ENCODE assay signal across 8 cellular contexts in the genomic region with DNA sequence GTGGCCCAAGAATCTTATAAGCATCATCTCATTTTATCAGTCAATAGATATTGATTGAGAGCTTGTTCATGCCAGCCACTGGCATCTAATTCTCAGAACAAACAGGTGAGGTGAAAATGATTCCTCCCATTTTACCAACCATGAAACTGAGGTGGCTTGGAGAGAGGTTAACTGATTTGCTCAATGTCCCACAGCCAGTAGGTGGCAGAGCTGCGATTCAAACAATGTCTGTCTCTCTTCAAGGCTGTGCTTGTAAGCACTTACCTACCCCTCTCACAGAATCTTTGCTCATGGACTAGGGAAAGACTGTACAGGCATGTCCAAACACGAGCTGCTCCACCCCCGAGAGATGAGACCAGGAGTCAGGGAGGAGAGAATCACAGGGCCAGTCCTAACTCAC. TPM values are rescaled to one million over a fixed set of nuclear protein-coding genes. Genes with fewer than 3 reads are reported as not detected.
DNase-seq lines count a peak whose midpoint lies in the region; ATAC-seq and TF ChIP-seq lines count a peak whose summit lies in the region.

No MANE protein-coding gene starts in this region.

- no peaks in the 10 kb centered on the region for H3K4me1 ChIP-seq in mucosa of descending colon (ENCODE audit: low read depth)

- no peaks in the 10 kb centered on the region for H3K4me1 Mint-ChIP-seq in activated T-cell treated with anti-CD3 and anti-CD28 coated beads, Interleukin-2, amount 50 U/mL, for 72 hours (ENCODE audit: low read depth)
- H3K4me1 Mint-ChIP-seq in activated T-cell treated with anti-CD3 and anti-CD28 coated beads, Interleukin-2, amount 50 U/mL, for 24 hours (ENCODE audit: low read depth): no peaks in the 10 kb centered on the region
- H3K4me1 Mint-ChIP-seq in activated naive CD8-positive, alpha-beta T cell treated with anti-CD3 and anti-CD28 coated beads, Interleukin-2, amount 50 U/mL, for 24 hours: no peaks in the 10 kb centered on the region
- no peaks in the 10 kb centered on the region for H3K4me1 Mint-ChIP-seq in mesothelial cell of epicardium

- H3K36me3 Mint-ChIP-seq in activated T-cell treated with anti-CD3 and anti-CD28 coated beads, Interleukin-2, amount 50 U/mL, for 72 hours (ENCODE audit: insufficient read depth in 2 of 2): no peaks in the 10 kb centered on the region
- no peaks in the 10 kb centered on the region for H3K36me3 Mint-ChIP-seq in activated T-cell treated with anti-CD3 and anti-CD28 coated beads, Interleukin-2, amount 50 U/mL, for 24 hours (ENCODE audit: low read depth)
- H3K36me3 Mint-ChIP-seq in activated naive CD8-positive, alpha-beta T cell treated with anti-CD3 and anti-CD28 coated beads, Interleukin-2, amount 50 U/mL, for 24 hours (ENCODE audit: low read depth): no peaks in the 10 kb centered on the region
- H3K36me3 Mint-ChIP-seq in mesothelial cell of epicardium: no peaks in the 10 kb centered on the region

- no peak overlapping the region for H3K4me3 ChIP-seq in Jurkat, Clone E6-1 (ENCODE audit: low read length)
- H3K4me3 ChIP-seq in mucosa of descending colon: no peak overlapping the region

- ATAC-seq in activated T-cell treated with anti-CD3 and anti-CD28 coated beads, Interleukin-2, amount 50 U/mL, for 72 hours (replicated peaks in 1 of 2): peak; percentile 36 to 44
- ATAC-seq in activated naive CD8-positive, alpha-beta T cell treated with anti-CD3 and anti-CD28 coated beads, Interleukin-2, amount 50 U/mL, for 24 hours: peak; percentile 46
- ATAC-seq in mucosa of descending colon (peak; percentile 66), HG03108 (IDR thresholded peaks at IDR 0.05; ENCODE audit: unreplicated experiment) (no peak)

- no peak overlapping the region for H3K27ac Mint-ChIP-seq in activated T-cell treated with anti-CD3 and anti-CD28 coated beads, Interleukin-2, amount 50 U/mL, for 72 hours
- H3K27ac Mint-ChIP-seq in activated T-cell treated with anti-CD3 and anti-CD28 coated beads, Interleukin-2, amount 50 U/mL, for 24 hours: no peak overlapping the region
- H3K27ac Mint-ChIP-seq in activated naive CD8-positive, alpha-beta T cell treated with anti-CD3 and anti-CD28 coated beads, Interleukin-2, amount 50 U/mL, for 24 hours: no peak overlapping the region
- H3K27ac Mint-ChIP-seq in mesothelial cell of epicardium: no peak overlapping the region

- no peaks in the 10 kb centered on the region for H3K9me3 ChIP-seq in mucosa of descending colon

- H3K9me3 Mint-ChIP-seq in activated T-cell treated with anti-CD3 and anti-CD28 coated beads, Interleukin-2, amount 50 U/mL, for 72 hours: no peaks in the 10 kb centered on the region
- H3K9me3 Mint-ChIP-seq in activated T-cell treated with anti-CD3 and anti-CD28 coated beads, Interleukin-2, amount 50 U/mL, for 24 hours: no peaks in the 10 kb centered on the region
- H3K9me3 Mint-ChIP-seq in activated naive CD8-positive, alpha-beta T cell treated with anti-CD3 and anti-CD28 coated beads, Interleukin-2, amount 50 U/mL, for 24 hours: no peaks in the 10 kb centered on the region
- no peaks in the 10 kb centered on the region for H3K9me3 Mint-ChIP-seq in mesothelial cell of epicardium

- peaks cover 48% of the 10 kb centered on the region for H3K27me3 Mint-ChIP-seq in activated T-cell treated with anti-CD3 and anti-CD28 coated beads, Interleukin-2, amount 50 U/mL, for 72 hours (ENCODE audit: low read depth)
- peaks cover 58% of the 10 kb centered on the region for H3K27me3 Mint-ChIP-seq in activated T-cell treated with anti-CD3 and anti-CD28 coated beads, Interleukin-2, amount 50 U/mL, for 24 hours
- H3K27me3 Mint-ChIP-seq in activated naive CD8-positive, alpha-beta T cell treated with anti-CD3 and anti-CD28 coated beads, Interleukin-2, amount 50 U/mL, for 24 hours: peaks cover 34% of the 10 kb centered on the region
- peaks cover 75% of the 10 kb centered on the region for H3K27me3 Mint-ChIP-seq in mesothelial cell of epicardium (ENCODE audit: low read depth)

- DNase-seq in activated T-cell treated with anti-CD3 and anti-CD28 coated beads, Interleukin-2, amount 50 U/mL, for 72 hours: peak in 1 of 2 donors; percentile 26
- DNase-seq in activated T-cell treated with anti-CD3 and anti-CD28 coated beads, Interleukin-2, amount 50 U/mL, for 24 hours: no peak
- DNase-seq in Jurkat, Clone E6-1 (ENCODE audit: low read depth, low spot score): peak; percentile 60
- no peak for DNase-seq in activated naive CD8-positive, alpha-beta T cell treated with anti-CD3 and anti-CD28 coated beads, Interleukin-2, amount 50 U/mL, for 24 hours
- DNase-seq in mucosa of descending colon: peak in 2 of 3 donors; percentile 39 to 66
- no peak for DNase-seq in T-helper 1 cell
- DNase-seq in mesothelial cell of epicardium (ENCODE audit: low spot score in 2 of 2, unreplicated experiment in 2 of 2): no peak

- intact Hi-C loops in mucosa of descending colon (cut with DNase I, micrococcal nuclease): no loop called here

- no peak overlapping the region for H3K4me3 Mint-ChIP-seq in activated T-cell treated with anti-CD3 and anti-CD28 coated beads, Interleukin-2, amount 50 U/mL, for 72 hours
- no peak overlapping the region for H3K4me3 Mint-ChIP-seq in activated T-cell treated with anti-CD3 and anti-CD28 coated beads, Interleukin-2, amount 50 U/mL, for 24 hours
- no peak overlapping the region for H3K4me3 Mint-ChIP-seq in activated naive CD8-positive, alpha-beta T cell treated with anti-CD3 and anti-CD28 coated beads, Interleukin-2, amount 50 U/mL, for 24 hours
- H3K4me3 Mint-ChIP-seq in mesothelial cell of epicardium: no peak overlapping the region

- TF ChIP-seq CTCF in mucosa of descending colon (IDR thresholded peaks at IDR 0.05) (no peak), mesothelial cell of epicardium (IDR thresholded peaks at IDR 0.05; ENCODE audit: unreplicated experiment) (no peak)

- no peaks in the 10 kb centered on the region for H3K36me3 ChIP-seq in mucosa of descending colon (ENCODE audit: low read depth)

RNA-seq across cellular contexts. Expression of gene GSX1, which starts 21.5 kb away (rescaled TPM):
- total RNA-seq in activated T-cell treated with anti-CD3 and anti-CD28 coated beads, Interleukin-2, amount 50 U/mL, for 72 hours: not detected
- polyA plus RNA-seq in Jurkat, Clone E6-1 (2012; ENCODE audit: insufficient read depth, insufficient read length): not detected
- total RNA-seq in mucosa of descending colon (not detected), mesothelial cell of epicardium (not detected in 3 replicates)

Comparison
In these comparisons a context has a peak if more than half of its experiments do, and no peak if none do; other contexts are left out.
1. DNase-seq: peak in Jurkat, Clone E6-1 (single experiment) and mucosa of descending colon (2 of 3); none in activated T-cell treated with anti-CD3 and anti-CD28 coated beads, Interleukin-2, amount 50 U/mL, for 24 hours (single experiment), activated naive CD8-positive, alpha-beta T cell treated with anti-CD3 and anti-CD28 coated beads, Interleukin-2, amount 50 U/mL, for 24 hours (single experiment), T-helper 1 cell (0 of 5) and mesothelial cell of epicardium (0 of 2).